Comparison of ENCODE assay signal across 8 cellular contexts in genomic region chr3:179347383-179348194, GRCh38.
DNase-seq lines count a peak whose midpoint lies in the region; ATAC-seq, FAIRE-seq and TF ChIP-seq lines count a peak whose summit lies in the region.

MFN1 (plus strand) TSS chr3:179347709; CDS start chr3:179348852, 1,143 bp downstream.

- DNase-seq in AG09319 (ENCODE audit: extremely low read depth, low read depth): peak; percentile 88
- DNase-seq in NCI-H446 treated with DMSO at 0.1 percent for 48 hours (lab: John Stamatoyannopoulos, UW): peak; percentile 93
- peak; percentile 99 for DNase-seq in cerebellar cortex (ENCODE audit: low spot score)
- peak; percentile 82 for DNase-seq in stimulated activated CD4-positive, alpha-beta T cell treated with anti-CD3 and anti-CD28 coated beads, Interleukin-12 subunit alpha, Interleukin-12 subunit beta, amount 100 ng/mL, for 4 hours

- FAIRE-seq in islet of Langerhans (lab: Jason Lieb, UNC): peak; percentile 94

- ATAC-seq in GM19035 (IDR thresholded peaks at IDR 0.05; ENCODE audit: unreplicated experiment) (peak; percentile 94), HG03354 (IDR thresholded peaks at IDR 0.05; ENCODE audit: poor library complexity, severe bottlenecking, unreplicated experiment) (peak; percentile 95)
- peak; percentile 98 to 99 for ATAC-seq in activated CD4-positive, CD25-positive, alpha-beta regulatory T cell treated with anti-CD3 and anti-CD28 coated beads, Interleukin-2, amount 50 U/mL, for 24 hours

- no peak for TF ChIP-seq CTCF in AG09319 (IDR thresholded peaks at IDR 0.05; ENCODE audit: low read depth, low read length)

Comparison
In these comparisons a context has a peak if more than half of its experiments do, and no peak if none do; other contexts are left out.
1. Peak in every context shown above with its lines: DNase-seq and ATAC-seq.